In the genomic region with DNA sequence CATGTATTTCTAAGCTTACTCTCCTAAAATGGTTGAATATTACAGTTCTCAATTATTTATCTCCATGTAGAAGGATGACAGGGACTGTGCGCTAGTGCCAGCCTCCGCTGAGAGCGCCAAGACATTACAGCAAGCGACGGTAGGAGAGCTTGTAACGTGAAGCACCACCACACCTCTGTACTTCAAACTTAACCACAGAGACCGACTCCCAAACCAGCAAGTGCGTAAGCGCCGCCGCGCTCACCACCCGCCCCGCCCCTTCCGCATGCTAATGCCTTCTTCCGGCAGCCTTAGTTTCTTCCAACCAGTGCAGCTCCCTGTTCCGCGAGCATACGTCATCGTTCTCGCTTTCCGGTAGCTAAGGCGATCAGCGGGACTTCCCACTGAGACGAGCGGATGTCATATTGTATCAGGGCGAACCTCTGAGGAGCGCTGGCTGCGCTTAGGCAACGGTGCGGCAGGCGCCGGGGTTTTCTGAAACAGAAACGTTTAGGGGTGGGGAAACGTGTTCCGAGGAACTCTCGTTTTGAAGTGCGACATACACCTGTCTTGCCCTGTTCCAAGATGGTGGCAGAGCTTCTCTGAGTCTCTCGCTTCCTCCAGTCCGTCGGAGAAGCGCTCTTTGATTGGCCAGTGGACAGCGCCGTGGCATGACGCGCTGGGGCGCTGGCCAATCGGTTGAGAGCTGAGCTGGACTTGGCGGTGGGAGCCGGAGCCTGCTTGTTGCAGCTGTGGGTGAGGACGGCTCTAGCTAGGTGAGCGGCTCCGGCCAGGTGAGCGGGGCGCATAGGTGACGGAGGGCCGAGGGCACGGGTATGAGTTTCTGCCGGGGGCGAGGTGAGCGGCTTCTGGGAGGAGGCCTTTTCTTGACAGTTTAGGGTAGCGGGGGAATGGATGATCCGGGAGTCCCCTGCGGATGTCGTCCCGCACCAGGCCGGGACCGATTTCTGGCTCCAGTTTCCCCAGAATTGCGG, we compare ENCODE assay signal across 8 cellular contexts. TPM values are rescaled to one million over a fixed set of nuclear protein-coding genes. Genes with fewer than 3 reads are reported as not detected.
DNase-seq lines count a peak whose midpoint lies in the region; ATAC-seq lines count a peak whose summit lies in the region.

A gene (plus strand): TSS at position 723 of the 974 bp plus-strand sequence. CDS start 2,896 bp downstream, outside the sequence.

- intact Hi-C loops in aorta (cut with DNase I) = loop anchor here (5.0 kb wide), 2 partner anchors 40 to 60 kb away; a partner anchor contains a TSS

- WGBS in aorta, 2 donors = 0% methylated on average over 69 of the region's 69 CpGs

- ATAC-seq in GM18508 (IDR thresholded peaks at IDR 0.05; ENCODE audit: insufficient read depth, unreplicated experiment) = peak; percentile 88
- ATAC-seq in HG03025 (IDR thresholded peaks at IDR 0.05; ENCODE audit: low FRiP score, unreplicated experiment) = peak; percentile 96
- peak; percentile 100 for ATAC-seq in aorta (ENCODE audit: low FRiP score)

- no peaks in the 10 kb centered on the region for H3K9me3 ChIP-seq in aorta (ENCODE audit: control insufficient read depth, low read length)

- H3K36me3 ChIP-seq in rectal smooth muscle tissue (ENCODE audit: control insufficient read depth, insufficient read depth, low read length) = no peaks in the 10 kb centered on the region
- H3K36me3 ChIP-seq in aorta (ENCODE audit: control insufficient read depth in 1 of 2, insufficient read depth in 2 of 2, low read length in 1 of 2) = no peaks in the 10 kb centered on the region

- H3K4me3 ChIP-seq in rectal smooth muscle tissue (ENCODE audit: low read length) (peak within 1 kb of the TSS; percentile 98), aorta (ENCODE audit: low read length in 2 of 2) (peak within 1 kb of the TSS; percentile 49 to 60)

- peak within 1 kb of the TSS; percentile 90 for H3K9ac ChIP-seq in rectal smooth muscle tissue (ENCODE audit: low read length)

- H3K4me1 ChIP-seq in rectal smooth muscle tissue (ENCODE audit: control insufficient read depth, insufficient read depth, low read length) = peaks cover 6% of the 10 kb centered on the region
- H3K4me1 ChIP-seq in aorta (ENCODE audit: control insufficient read depth in 1 of 2, insufficient read depth in 2 of 2, low read length in 2 of 2) = no peaks in the 10 kb centered on the region

- H3K27me3 ChIP-seq in rectal smooth muscle tissue (ENCODE audit: control insufficient read depth, insufficient read depth, low read length) (no peaks in the 10 kb centered on the region), aorta (ENCODE audit: control insufficient read depth in 1 of 2, insufficient read depth in 2 of 2, low read length in 1 of 2) (no peaks in the 10 kb centered on the region)

- peak; percentile 95 to 98 for DNase-seq in NCI-H2081 (lab: John Stamatoyannopoulos, UW)
- DNase-seq in T1000 (lab: John Stamatoyannopoulos, UW) = peak; percentile 85
- DNase-seq in astrocyte of the hippocampus (ENCODE audit: low read depth, low spot score) = peak; percentile 99
- peak; percentile 98 for DNase-seq in hepatic stellate cell (ENCODE audit: low spot score)
- DNase-seq in aorta = peak; percentile 99

- peak within 1 kb of the TSS; percentile 98 for H3K27ac ChIP-seq in rectal smooth muscle tissue (ENCODE audit: low read depth, low read length)
- H3K27ac ChIP-seq in aorta (ENCODE audit: low read depth in 1 of 2, low read length in 2 of 2) = peak within 1 kb of the TSS; percentile 45 to 84

RNA-seq across cellular contexts. Expression of the gene that starts here (rescaled TPM):
- 10 to 100 TPM; 30.6 to 37.5 TPM for total RNA-seq in aorta
- polyA plus RNA-seq in aorta = 10 to 100 TPM in 1 of 2 donors, 1 to 10 TPM in 1; 8.9 to 14.4 TPM

Comparison
In these comparisons a context has a peak if more than half of its experiments do, and no peak if none do; other contexts are left out.
1. Peak in every context shown above with its lines: DNase-seq, ATAC-seq, H3K4me3 ChIP-seq and H3K27ac ChIP-seq.